Comparison of ENCODE assay signal across 2 cellular contexts in the genomic region with DNA sequence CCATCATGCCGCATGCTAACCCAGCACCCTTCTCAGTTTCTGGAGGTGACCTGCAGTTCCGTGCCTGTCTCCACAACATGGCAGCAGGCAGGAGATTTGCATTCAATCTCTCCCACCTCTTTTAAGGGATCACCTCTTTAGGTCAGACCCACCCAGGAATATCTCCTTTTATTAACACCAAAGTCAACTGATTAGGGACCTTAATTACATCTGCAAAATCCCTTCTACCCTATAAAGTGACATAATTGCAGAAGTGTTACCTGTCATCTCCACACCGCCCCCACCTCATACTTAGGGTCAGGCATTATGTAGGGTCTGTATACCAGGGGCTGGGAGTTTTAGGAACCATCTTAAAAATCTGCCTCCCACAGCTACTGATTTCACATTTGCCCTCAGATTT.
A peak's percentile ranks its signal among the peaks of the same experiment; 100 is the strongest.
TF ChIP-seq lines count a peak whose summit lies in the region.

No MANE protein-coding gene starts in this region.

TF ChIP-seq in HepG2, 621 proteins besides CTCF, POLR2A, EP300 and RAD21:
- TF ChIP-seq ZNF772 (CRISPR knock-in tag; IDR thresholded peaks at IDR 0.05) (peak; percentile 77; the same call in 1 of the 2 replicates), SYNCRIP (IDR thresholded peaks at IDR 0.05; ENCODE audit: insufficient read depth, low read depth, low read length) (no peak)

TF ChIP-seq in K562, 482 proteins besides CTCF, POLR2A, EP300 and RAD21:
- TF ChIP-seq ZNF134 (CRISPR knock-in tag; conservative IDR thresholded peaks at IDR 0.05): peak; percentile 87
- TF ChIP-seq WHSC1 (IDR thresholded peaks at IDR 0.05; ENCODE audit: low read length): no peak
